ENCODE assay signal across 2 cellular contexts in genomic region chr4:186015212-186015817, GRCh38.
TF ChIP-seq lines count a peak whose summit lies in the region.

No MANE protein-coding gene starts in this region.

TF ChIP-seq in H1, 55 proteins besides CTCF, POLR2A, EP300 and RAD21:
- TF ChIP-seq FOSL1 (IDR thresholded peaks at IDR 0.05; ENCODE audit: insufficient read depth, low read depth, low read length), result no peak
- TF ChIP-seq SP2 (IDR thresholded peaks at IDR 0.05; ENCODE audit: low read length), result no peak

TF ChIP-seq in HepG2, 621 proteins besides CTCF, POLR2A, EP300 and RAD21:
- no peak for TF ChIP-seq REPIN1 (CRISPR knock-in tag; IDR thresholded peaks at IDR 0.05; ENCODE audit: borderline replicate concordance, low read depth)
- TF ChIP-seq, protein P1, sequence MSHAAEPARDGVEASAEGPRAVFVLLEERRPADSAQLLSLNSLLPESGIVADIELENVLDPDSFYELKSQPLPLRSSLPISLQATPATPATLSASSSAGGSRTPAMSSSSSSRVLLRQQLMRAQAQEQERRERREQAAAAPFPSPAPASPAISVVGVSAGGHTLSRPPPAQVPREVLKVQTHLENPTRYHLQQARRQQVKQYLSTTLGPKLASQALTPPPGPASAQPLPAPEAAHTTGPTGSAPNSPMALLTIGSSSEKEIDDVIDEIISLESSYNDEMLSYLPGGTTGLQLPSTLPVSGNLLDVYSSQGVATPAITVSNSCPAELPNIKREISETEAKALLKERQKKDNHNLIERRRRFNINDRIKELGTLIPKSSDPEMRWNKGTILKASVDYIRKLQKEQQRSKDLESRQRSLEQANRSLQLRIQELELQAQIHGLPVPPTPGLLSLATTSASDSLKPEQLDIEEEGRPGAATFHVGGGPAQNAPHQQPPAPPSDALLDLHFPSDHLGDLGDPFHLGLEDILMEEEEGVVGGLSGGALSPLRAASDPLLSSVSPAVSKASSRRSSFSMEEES (CRISPR knock-in tag; IDR thresholded peaks at IDR 0.05), result no peak
- TF ChIP-seq RBAK (CRISPR knock-in tag; IDR thresholded peaks at IDR 0.05), result no peak
- TF ChIP-seq ZNF564 (CRISPR knock-in tag; IDR thresholded peaks at IDR 0.05), result no peak
- TF ChIP-seq ZNF124 (CRISPR knock-in tag; IDR thresholded peaks at IDR 0.05), result no peak
- TF ChIP-seq TAF15 (IDR thresholded peaks at IDR 0.05; ENCODE audit: low read depth, low read length, poor library complexity, severe bottlenecking), result no peak
- peak; percentile 61 for TF ChIP-seq STAG1 (CRISPR knock-in tag; IDR thresholded peaks at IDR 0.05)
- no peak for TF ChIP-seq KLF9 (CRISPR knock-in tag; IDR thresholded peaks at IDR 0.05; ENCODE audit: low read depth)
